Comparison of ENCODE assay signal across 3 cellular contexts in genomic region chr11:77090373-77091111, GRCh38.
A peak's percentile ranks its signal among the peaks of the same experiment; 100 is the strongest.
TF ChIP-seq lines count a peak whose summit lies in the region.

No MANE protein-coding gene starts in this region.

TF ChIP-seq in A549, 52 proteins besides CTCF, POLR2A, EP300 and RAD21:
- TF ChIP-seq NFE2L2 (conservative IDR thresholded peaks at IDR 0.05; ENCODE audit: low read length) (no peak), REST (IDR thresholded peaks at IDR 0.05) (no peak), CBX2 (IDR thresholded peaks at IDR 0.05; ENCODE audit: borderline replicate concordance, low read depth) (no peak), CBX8 (IDR thresholded peaks at IDR 0.05) (no peak), HEYL (CRISPR knock-in tag; IDR thresholded peaks at IDR 0.05) (no peak), CHD2 (IDR thresholded peaks at IDR 0.05; ENCODE audit: low read length, partially characterized antibody) (no peak), SMC3 (IDR thresholded peaks at IDR 0.05) (no peak), MYC (IDR thresholded peaks at IDR 0.05; ENCODE audit: borderline replicate concordance, low read length) (no peak), NPAS2 (CRISPR knock-in tag; IDR thresholded peaks at IDR 0.05; ENCODE audit: borderline replicate concordance) (no peak), RARB (CRISPR knock-in tag; IDR thresholded peaks at IDR 0.05) (no peak), HDAC2 (IDR thresholded peaks at IDR 0.05) (no peak), ESRRA (IDR thresholded peaks at IDR 0.05; ENCODE audit: borderline replicate concordance, low read length) (no peak), HMGXB4 (CRISPR knock-in tag; IDR thresholded peaks at IDR 0.05; ENCODE audit: borderline replicate concordance) (no peak)
TF ChIP-seq in A549: peak in this region for 0.

TF ChIP-seq in GM23338, 12 proteins besides CTCF, POLR2A, EP300 and RAD21 (continues in another document):
- TF ChIP-seq ZNF462 (CRISPR knock-in tag; IDR thresholded peaks at IDR 0.05) (no peak), POLR2AphosphoS5 (IDR thresholded peaks at IDR 0.05; ENCODE audit: low read depth) (no peak), EZH2 (IDR thresholded peaks at IDR 0.05; ENCODE audit: low read depth, unreplicated experiment) (no peak), NANOG (IDR thresholded peaks at IDR 0.05; ENCODE audit: borderline replicate concordance) (no peak), ZNF114 (CRISPR knock-in tag; IDR thresholded peaks at IDR 0.05) (no peak), JUNB (IDR thresholded peaks at IDR 0.05; ENCODE audit: unreplicated experiment) (no peak), EZH2phosphoT487 (IDR thresholded peaks at IDR 0.05; ENCODE audit: unreplicated experiment) (no peak), ZNF331 (CRISPR knock-in tag; IDR thresholded peaks at IDR 0.05; ENCODE audit: low read depth) (no peak), REST (IDR thresholded peaks at IDR 0.05; ENCODE audit: unreplicated experiment) (no peak)

TF ChIP-seq in K562, 482 proteins besides CTCF, POLR2A, EP300 and RAD21:
- TF ChIP-seq THRAP3 (IDR thresholded peaks at IDR 0.05; ENCODE audit: borderline replicate concordance) (no peak), ZNF436 (CRISPR knock-in tag; IDR thresholded peaks at IDR 0.05) (no peak), ZFX (CRISPR knock-in tag; IDR thresholded peaks at IDR 0.05) (peak; percentile 12; the same call in 1 of the 2 replicates)
